ENCODE assay signal across 26 cellular contexts in the genomic region with DNA sequence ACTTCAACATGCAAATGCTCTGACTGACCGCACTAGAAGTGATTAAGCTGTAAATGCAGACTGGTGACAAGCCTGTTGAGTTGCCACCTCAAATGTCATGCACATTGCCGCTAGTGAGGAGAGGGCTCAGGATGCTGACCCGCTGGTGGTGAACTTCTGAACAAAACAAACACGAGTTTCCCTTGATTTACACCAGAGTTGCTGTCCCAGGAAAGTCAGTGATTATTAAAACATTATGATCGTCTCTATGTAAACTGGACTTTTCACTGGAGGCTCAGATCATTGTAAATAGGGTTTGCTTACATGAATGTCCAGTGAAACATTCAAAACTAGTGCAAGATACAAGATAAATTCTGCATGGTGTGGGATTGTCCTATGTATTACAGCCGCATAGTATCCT.
A peak's percentile ranks its signal among the peaks of the same experiment; 100 is the strongest.
DNase-seq lines count a peak whose midpoint lies in the region; ATAC-seq, FAIRE-seq and TF ChIP-seq lines count a peak whose summit lies in the region.
"Had no signal": no experiment of that assay in that cellular context is flagged by ENCODE, and none has a peak within 500 bp of the region (broad histone marks: within the 10 kb centered on the region; RNA-seq: fewer than 3 reads in every experiment).

No MANE protein-coding gene starts in this region.

- no peak for FAIRE-seq in HepG2 (lab: Jason Lieb, UNC)
- FAIRE-seq: A549, GM12878, GM12892, GM18507 had no signal

- H3K4me2 ChIP-seq in HepG2 (ENCODE audit: low read depth, low read length), result peak overlapping the region; percentile 36; the same call in 1 of the 2 replicates
- H3K4me2 ChIP-seq in neural progenitor cell, result peak overlapping the region; percentile 31
- H3K4me2 ChIP-seq: A549, BLaER1 had no signal

- CTCF ChIA-PET in HepG2 (lab: Yijun Ruan, JAX; ENCODE audit: low intra/inter-chr PET ratio, low total read pairs), result no interaction called here

- H3F3A ChIP-seq in neural progenitor cell (ENCODE audit: low read depth), result peaks cover 10% of the 10 kb centered on the region

- peaks cover 37% of the 10 kb centered on the region for H3K27me3 Mint-ChIP-seq in neural progenitor cell (ENCODE audit: insufficient read depth, low read depth)
- peaks cover 30% of the 10 kb centered on the region for H3K27me3 Mint-ChIP-seq in stimulated activated memory B cell treated with anti-CD40 and anti-IgM and Interleukin-4, amounts not matched to agents 10 μg/mL and 1 μg/mL and 100 μg/mL, for 72 hours

- peaks cover 25% of the 10 kb centered on the region for H3K4me1 Mint-ChIP-seq in neural progenitor cell
- H3K4me1 Mint-ChIP-seq in stimulated activated memory B cell treated with anti-CD40 and anti-IgM and Interleukin-4, amounts not matched to agents 10 μg/mL and 1 μg/mL and 100 μg/mL, for 72 hours, result peaks cover 6% of the 10 kb centered on the region
- H3K4me1 Mint-ChIP-seq: B cell; CD14-positive monocyte; CD4-positive, alpha-beta memory T cell; CD4-positive, CD25-positive, alpha-beta regulatory T cell; CD8-positive, alpha-beta memory T cell had no signal

- TF ChIP-seq EP300 in HepG2 (IDR thresholded peaks at IDR 0.05; ENCODE audit: low read depth in 2 of 2, low read length in 2 of 2) (no peak), HepG2 (CRISPR knock-in tag; IDR thresholded peaks at IDR 0.05; ENCODE audit: borderline replicate concordance) (no peak)

- no TSS peak for BruUV-seq in HepG2 (replicated peaks; lab: Mats Ljungman, UMichigan)

- TF ChIP-seq CTCF in HepG2 (CRISPR knock-in tag; IDR thresholded peaks at IDR 0.05) (no peak), right lobe of liver (IDR thresholded peaks at IDR 0.05) (no peak), neural progenitor cell (IDR thresholded peaks at IDR 0.05) (no peak)

- H3K27ac ChIP-seq in HepG2 (ENCODE audit: extremely low read length, insufficient read depth, low read length) (no peak overlapping the region), right lobe of liver (no peak overlapping the region), neural progenitor cell (no peak overlapping the region), caudate nucleus (ENCODE audit: low read depth, low read length) (no peak overlapping the region)
- H3K27ac ChIP-seq: 22Rv1, A549, BLaER1 had no signal

- no peaks in the 10 kb centered on the region for H3K36me3 Mint-ChIP-seq in neural progenitor cell
- H3K36me3 Mint-ChIP-seq in stimulated activated memory B cell treated with anti-CD40 and anti-IgM and Interleukin-4, amounts not matched to agents 10 μg/mL and 1 μg/mL and 100 μg/mL, for 72 hours, result no peaks in the 10 kb centered on the region
- H3K36me3 Mint-ChIP-seq: CD14-positive monocyte; CD4-positive, alpha-beta memory T cell; CD4-positive, CD25-positive, alpha-beta regulatory T cell; CD8-positive, alpha-beta memory T cell had no signal

- in situ Hi-C loops in HepG2 (cut with HindIII; ENCODE audit: extremely low pct_ligation_motif_present, low pct_unique_long_range_greater_than_20kb), result loop anchor here (25.0 kb wide), 1 partner anchor 205 kb away; no protein-coding TSS in a partner anchor

- ATAC-seq in HepG2 (peak; percentile 17; the same call in 1 of the 3 replicates), right lobe of liver (no peak)
- ATAC-seq in stimulated activated memory B cell treated with anti-CD40 and anti-IgM and Interleukin-4, amounts not matched to agents 10 μg/mL and 1 μg/mL and 100 μg/mL, for 72 hours, result no peak
- ATAC-seq: A549, GM12878 had no signal

- intact Hi-C loops in HepG2 (cut with micrococcal nuclease; ENCODE audit: unreplicated experiment) (loop anchor here (5.0 kb wide), 1 partner anchor 50 kb away; no protein-coding TSS in a partner anchor), right lobe of liver (cut with DNase I) (no loop called here)

- no peak for TF ChIP-seq RAD21 in HepG2 (CRISPR knock-in tag; IDR thresholded peaks at IDR 0.05)

- POLR2A ChIA-PET in HepG2 (lab: Yijun Ruan, JAX), result interaction anchor here (1.2 kb wide), 1 partner anchor 9 kb away, joined by 4 read pairs; no protein-coding TSS in a partner anchor

- H4K20me1 ChIP-seq in HepG2 (ENCODE audit: insufficient read depth, low read length) (no peaks in the 10 kb centered on the region), neural progenitor cell (ENCODE audit: low read depth) (no peaks in the 10 kb centered on the region)
- H4K20me1 ChIP-seq: BLaER1 had no signal

- no peaks in the 10 kb centered on the region; a peak in 2 of 5 replicates for H3K27me3 ChIP-seq in HepG2 (ENCODE audit: control insufficient read depth in 1 of 2, insufficient read depth in 2 of 2, low read length in 2 of 2)
- no peaks in the 10 kb centered on the region for H3K27me3 ChIP-seq in right lobe of liver
- H3K27me3 ChIP-seq in neural progenitor cell, result no peaks in the 10 kb centered on the region
- H3K27me3 ChIP-seq: BLaER1 had no signal

- H3K36me3 ChIP-seq in HepG2 (replicated peaks in 1 of 2; ENCODE audit: control insufficient read depth in 1 of 2, insufficient read depth in 2 of 2, low read length in 2 of 2) (no peaks in the 10 kb centered on the region), right lobe of liver (no peaks in the 10 kb centered on the region), neural progenitor cell (no peaks in the 10 kb centered on the region)
- H3K36me3 ChIP-seq: BLaER1 had no signal

- H2AFZ ChIP-seq in HepG2 (ENCODE audit: low read length), result no peak overlapping the region
- no peak overlapping the region for H2AFZ ChIP-seq in neural progenitor cell (replicated peaks)

- TF ChIP-seq POLR2A in HepG2 (IDR thresholded peaks at IDR 0.05; ENCODE audit: insufficient read depth in 1 of 2, low read depth in 2 of 2, low read length in 2 of 2) (no peak), right lobe of liver (IDR thresholded peaks at IDR 0.05) (no peak)

- peak; percentile 39 for DNase-seq in HepG2 (ENCODE audit: low spot score)
- DNase-seq in right lobe of liver, result no peak
- peak; percentile 43 for DNase-seq in astrocyte of the hippocampus (ENCODE audit: low read depth, low spot score)
- DNase-seq in neural progenitor cell (ENCODE audit: low spot score), result no peak
- DNase-seq in caudate nucleus (lab: John Stamatoyannopoulos, UW), result no peak
- DNase-seq: AML-193; CD4-positive, alpha-beta memory T cell; CD4-positive, CD25-positive, alpha-beta regulatory T cell; CD8-positive, alpha-beta memory T cell; COR-L47; DMS 273 treated with DMSO at 0.1 percent for 48 hours; DMS153; DMS53; DMS79; DND-41; EL; GDM1 had no signal

- H3K9me3 ChIP-seq in HepG2 (ENCODE audit: low read length), result no peaks in the 10 kb centered on the region
- no peaks in the 10 kb centered on the region for H3K9me3 ChIP-seq in right lobe of liver
- H3K9me3 ChIP-seq in neural progenitor cell (ENCODE audit: low read depth), result no peaks in the 10 kb centered on the region
- H3K9me3 ChIP-seq: A549, BLaER1 had no signal

- H3K4me3 ChIP-seq in HepG2 (replicated peaks in 1 of 3; ENCODE audit: insufficient read depth in 1 of 3, low read depth in 2 of 3, low read length in 3 of 3), result no peak overlapping the region
- H3K4me3 ChIP-seq in right lobe of liver, result no peak overlapping the region
- no peak overlapping the region for H3K4me3 ChIP-seq in neural progenitor cell
- H3K4me3 ChIP-seq: A549, BLaER1, GM12878 had no signal

- H3K4me1 ChIP-seq in HepG2 (ENCODE audit: insufficient read depth, low read length) (peaks cover 73% of the 10 kb centered on the region), right lobe of liver (no peaks in the 10 kb centered on the region), neural progenitor cell (peaks cover 23% of the 10 kb centered on the region)
- H3K4me1 ChIP-seq: A549 had no signal

- no peak overlapping the region for H3K9ac ChIP-seq in HepG2 (ENCODE audit: insufficient read depth, low read depth, low read length)
- H3K9ac ChIP-seq in neural progenitor cell, result no peak overlapping the region
- H3K9ac ChIP-seq: BLaER1 had no signal

- H3K79me2 ChIP-seq in HepG2 (ENCODE audit: insufficient read depth, low read length), result no peaks in the 10 kb centered on the region
- H3K79me2 ChIP-seq in neural progenitor cell (ENCODE audit: low read depth), result no peaks in the 10 kb centered on the region

- peaks cover 6% of the 10 kb centered on the region for H3K9me3 Mint-ChIP-seq in neural progenitor cell
- no peaks in the 10 kb centered on the region for H3K9me3 Mint-ChIP-seq in stimulated activated memory B cell treated with anti-CD40 and anti-IgM and Interleukin-4, amounts not matched to agents 10 μg/mL and 1 μg/mL and 100 μg/mL, for 72 hours
- H3K9me3 Mint-ChIP-seq: CD4-positive, CD25-positive, alpha-beta regulatory T cell; CD8-positive, alpha-beta memory T cell had no signal

- WGBS in HepG2 (ENCODE audit: low lambda C conversion rate), result 12% methylated on average over 6 of the region's 6 CpGs
- WGBS in right lobe of liver (ENCODE audit: insufficient coverage, low coverage, low lambda C conversion rate, missing lambda C conversion rate), result 36% methylated on average over 6 of the region's 6 CpGs

- H3K27ac Mint-ChIP-seq in neural progenitor cell, result no peak overlapping the region
- H3K27ac Mint-ChIP-seq in stimulated activated memory B cell treated with anti-CD40 and anti-IgM and Interleukin-4, amounts not matched to agents 10 μg/mL and 1 μg/mL and 100 μg/mL, for 72 hours, result no peak overlapping the region
- H3K27ac Mint-ChIP-seq: B cell; CD14-positive monocyte; CD4-positive, alpha-beta memory T cell; CD4-positive, CD25-positive, alpha-beta regulatory T cell; CD8-positive, alpha-beta memory T cell had no signal

- H3K4me3 Mint-ChIP-seq in neural progenitor cell, result no peak overlapping the region
- H3K4me3 Mint-ChIP-seq in stimulated activated memory B cell treated with anti-CD40 and anti-IgM and Interleukin-4, amounts not matched to agents 10 μg/mL and 1 μg/mL and 100 μg/mL, for 72 hours, result no peak overlapping the region
- H3K4me3 Mint-ChIP-seq: B cell; CD14-positive monocyte; CD4-positive, alpha-beta memory T cell; CD4-positive, CD25-positive, alpha-beta regulatory T cell; CD8-positive, alpha-beta memory T cell had no signal

TF ChIP-seq in HepG2, 621 proteins besides CTCF, POLR2A, EP300 and RAD21 (continues in another document):
- no peak for TF ChIP-seq ATRX (CRISPR knock-in tag; IDR thresholded peaks at IDR 0.05; ENCODE audit: borderline replicate concordance)

Comparison
In these comparisons a context has a peak if more than half of its experiments do, and no peak if none do; other contexts are left out.
1. DNase-seq: peak in HepG2 (single experiment) and astrocyte of the hippocampus (single experiment); none in right lobe of liver (0 of 3), neural progenitor cell (single experiment) and caudate nucleus (0 of 61).